In genomic region chr7:42945821-42946615, GRCh38 we compare ENCODE assay signal across 1 cellular context.
TF ChIP-seq lines count a peak whose summit lies in the region.

No MANE protein-coding gene starts in this region.

TF ChIP-seq in K562, 482 proteins besides CTCF, POLR2A, EP300 and RAD21 (continued from another document and continues in another):
- TF ChIP-seq POLR2H (tag; IDR thresholded peaks at IDR 0.05; ENCODE audit: low read depth): peak; percentile 30; the same call in 1 of the 2 replicates
- peak; percentile 62 for TF ChIP-seq PKNOX1 (IDR thresholded peaks at IDR 0.05)
- no peak for TF ChIP-seq ETS2 (tag; IDR thresholded peaks at IDR 0.05; ENCODE audit: borderline replicate concordance, poor library complexity, severe bottlenecking)
- peak; percentile 50 for TF ChIP-seq MEIS2 (IDR thresholded peaks at IDR 0.05; ENCODE audit: partially characterized antibody)
- TF ChIP-seq ZNF592 (IDR thresholded peaks at IDR 0.05): peak; percentile 69
- TF ChIP-seq TAL1 (IDR thresholded peaks at IDR 0.05): 0 out of 2 replicates have a peak, but pooled peaks have one; percentile 32
- TF ChIP-seq TRIM24 (IDR thresholded peaks at IDR 0.05): peak in 1 of 2 experiments; percentile 29; a peak in 1 of 4 replicates
- peak; percentile 11; the same call in 1 of the 2 replicates for TF ChIP-seq STAT5A (IDR thresholded peaks at IDR 0.05; ENCODE audit: borderline replicate concordance, low read length)
- TF ChIP-seq MGA (IDR thresholded peaks at IDR 0.05): peak; percentile 9; the same call in 1 of the 2 replicates
- peak; percentile 71; the same call in 1 of the 2 replicates for TF ChIP-seq ZEB2 (IDR thresholded peaks at IDR 0.05)
- TF ChIP-seq BRD9 (IDR thresholded peaks at IDR 0.05; ENCODE audit: low read depth, partially characterized antibody): peak; percentile 98
- TF ChIP-seq BACH1 (tag; IDR thresholded peaks at IDR 0.05): no peak
- TF ChIP-seq MYC (IDR thresholded peaks at IDR 0.05; ENCODE audit: low read depth, low read length): 0 out of 2 replicates have a peak, but pooled peaks have one; percentile 24
- TF ChIP-seq MYC (CRISPR knock-in tag; IDR thresholded peaks at IDR 0.05; ENCODE audit: borderline replicate concordance, low read depth): no peak
- TF ChIP-seq PHF8 (IDR thresholded peaks at IDR 0.05; ENCODE audit: borderline replicate concordance, low read length): peak; percentile 43; the same call in 1 of the 2 replicates
- no peak for TF ChIP-seq FOXJ3 (CRISPR knock-in tag; IDR thresholded peaks at IDR 0.05)
- peak; percentile 63 for TF ChIP-seq ATF7 (IDR thresholded peaks at IDR 0.05)
- peak; percentile 63 for TF ChIP-seq CBFA2T3 (IDR thresholded peaks at IDR 0.05)
- TF ChIP-seq SPI1 (IDR thresholded peaks at IDR 0.05; ENCODE audit: borderline replicate concordance, low read depth, low read length): peak; percentile 41; the same call in 1 of the 2 replicates
- peak; percentile 38 for TF ChIP-seq TAF1 (IDR thresholded peaks at IDR 0.05; ENCODE audit: control insufficient read depth, extremely low read depth, insufficient read depth, low read length, severe bottlenecking)
- no peak for TF ChIP-seq GATAD2B (IDR thresholded peaks at IDR 0.05; ENCODE audit: borderline replicate concordance)
- peak; percentile 49; the same call in 1 of the 2 replicates for TF ChIP-seq HDAC2 (IDR thresholded peaks at IDR 0.05)
- TF ChIP-seq CREB3L1 (IDR thresholded peaks at IDR 0.05; ENCODE audit: borderline replicate concordance, low read depth): peak; percentile 40; the same call in 1 of the 2 replicates
- peak; percentile 35; the same call in 1 of the 2 replicates for TF ChIP-seq KLF13 (tag; IDR thresholded peaks at IDR 0.05; ENCODE audit: borderline replicate concordance, low read depth)
- TF ChIP-seq BCOR (IDR thresholded peaks at IDR 0.05): peak; percentile 56; the same call in 1 of the 2 replicates
- TF ChIP-seq ZNF699 (CRISPR knock-in tag; IDR thresholded peaks at IDR 0.05; ENCODE audit: insufficient replicate concordance): no peak
- no peak for TF ChIP-seq BRCA1 (IDR thresholded peaks at IDR 0.05)
- no peak for TF ChIP-seq BRCA1 (CRISPR knock-in tag; IDR thresholded peaks at IDR 0.05)
- 0 out of 2 replicates have a peak, but pooled peaks have one; percentile 11 for TF ChIP-seq EHMT2 (IDR thresholded peaks at IDR 0.05)
- no peak for TF ChIP-seq KLF16 (IDR thresholded peaks at IDR 0.05)
- peak in 1 of 2 experiments; percentile 11; a peak in 1 of 3 replicates for TF ChIP-seq CBX3 (IDR thresholded peaks at IDR 0.05; ENCODE audit: borderline replicate concordance in 1 of 2, low read length in 2 of 2)
- no peak for TF ChIP-seq E2F1 (CRISPR knock-in tag; IDR thresholded peaks at IDR 0.05)
- peak; percentile 82 for TF ChIP-seq ZFP36 (IDR thresholded peaks at IDR 0.05; ENCODE audit: low read depth, low read length, partially characterized antibody)
- peak; percentile 45; the same call in 1 of the 2 replicates for TF ChIP-seq L3MBTL2 (IDR thresholded peaks at IDR 0.05)
- no peak for TF ChIP-seq RUNX1 (IDR thresholded peaks at IDR 0.05; ENCODE audit: low read depth)
- no peak for TF ChIP-seq MAFF (IDR thresholded peaks at IDR 0.05; ENCODE audit: low read length)
- TF ChIP-seq KDM1A (IDR thresholded peaks at IDR 0.05): peak; percentile 20 to 58; a peak in 3 of 4 replicates
- peak; percentile 5 for TF ChIP-seq RBM25 (IDR thresholded peaks at IDR 0.05; ENCODE audit: low read depth, low read length, severe bottlenecking)
- TF ChIP-seq NFATC3 (IDR thresholded peaks at IDR 0.05): no peak
- TF ChIP-seq SP1 (CRISPR knock-in tag; IDR thresholded peaks at IDR 0.05): 0 out of 2 replicates have a peak, but pooled peaks have one; percentile 19
- peak; percentile 86; the same call in 1 of the 2 replicates for TF ChIP-seq ZNF239 (CRISPR knock-in tag; IDR thresholded peaks at IDR 0.05)
- TF ChIP-seq ZNF408 (CRISPR knock-in tag; IDR thresholded peaks at IDR 0.05; ENCODE audit: low read depth): no peak
